ENCODE assay signal across 16 cellular contexts in genomic region chr4:17029964-17030363, GRCh38.
"Had no signal": no experiment of that assay in that cellular context is flagged by ENCODE, and none has a peak within 500 bp of the region (broad histone marks: within the 10 kb centered on the region; RNA-seq: fewer than 3 reads in every experiment).

No MANE protein-coding gene starts in this region.

- H3K4me1 Mint-ChIP-seq: activated naive CD4-positive, alpha-beta T cell treated with anti-CD3 and anti-CD28 coated beads, Interleukin-2, amount 50 U/mL, for 24 hours; naive B cell; stimulated activated naive B cell treated with anti-CD40 and anti-IgM and Interleukin-4, amounts not matched to agents 10 μg/mL and 1 μg/mL and 100 μg/mL, for 72 hours had no signal

- H3K9me3 ChIP-seq: body of pancreas, gastroesophageal sphincter, neutrophil, right lobe of liver, spleen, transverse colon had no signal

- H3K4me3 ChIP-seq: body of pancreas, gastroesophageal sphincter, right lobe of liver, spleen, transverse colon had no signal

- H3K4me1 ChIP-seq: body of pancreas, right lobe of liver, spleen, transverse colon had no signal

- H3K36me3 Mint-ChIP-seq: activated naive CD4-positive, alpha-beta T cell treated with anti-CD3 and anti-CD28 coated beads, Interleukin-2, amount 50 U/mL, for 24 hours; naive B cell; stimulated activated naive B cell treated with anti-CD40 and anti-IgM and Interleukin-4, amounts not matched to agents 10 μg/mL and 1 μg/mL and 100 μg/mL, for 72 hours had no signal

- H3K36me3 ChIP-seq: gastroesophageal sphincter, neutrophil, right lobe of liver, spleen, transverse colon had no signal

- ATAC-seq: activated CD4-positive, CD25-positive, alpha-beta regulatory T cell treated with anti-CD3 and anti-CD28 coated beads, Interleukin-2, amount 50 U/mL, for 24 hours; body of pancreas; stimulated activated naive B cell treated with anti-CD40 and anti-IgM and Interleukin-4, amounts not matched to agents 10 μg/mL and 1 μg/mL and 100 μg/mL, for 72 hours had no signal

- H3K9me3 Mint-ChIP-seq: activated naive CD4-positive, alpha-beta T cell treated with anti-CD3 and anti-CD28 coated beads, Interleukin-2, amount 50 U/mL, for 24 hours; dendritic cell treated with granulocyte-macrophage colony-stimulating factor and Interleukin-4, amounts not matched to agents 40 ng/mL and 50 ng/mL, for 4 days had no signal

- H3K27ac Mint-ChIP-seq: activated naive CD4-positive, alpha-beta T cell treated with anti-CD3 and anti-CD28 coated beads, Interleukin-2, amount 50 U/mL, for 24 hours; dendritic cell treated with granulocyte-macrophage colony-stimulating factor and Interleukin-4, amounts not matched to agents 40 ng/mL and 50 ng/mL, for 4 days; naive B cell; progenitor cell of endocrine pancreas; stimulated activated naive B cell treated with anti-CD40 and anti-IgM and Interleukin-4, amounts not matched to agents 10 μg/mL and 1 μg/mL and 100 μg/mL, for 72 hours had no signal

- H3K27me3 Mint-ChIP-seq: dendritic cell treated with granulocyte-macrophage colony-stimulating factor and Interleukin-4, amounts not matched to agents 40 ng/mL and 50 ng/mL, for 4 days; progenitor cell of endocrine pancreas; stimulated activated naive B cell treated with anti-CD40 and anti-IgM and Interleukin-4, amounts not matched to agents 10 μg/mL and 1 μg/mL and 100 μg/mL, for 72 hours had no signal

- H3K27ac ChIP-seq: body of pancreas, gastroesophageal sphincter, neutrophil, right lobe of liver, spleen, transverse colon had no signal

- DNase-seq: activated T-cell treated with anti-CD3 and anti-CD28 coated beads, Interleukin-2, amount 50 U/mL, for 1 hour; body of pancreas; kidney; midbrain; naive B cell; right lobe of liver; spleen; stimulated activated CD4-positive, alpha-beta T cell treated with anti-CD3 and anti-CD28 coated beads, Interleukin-2, amount 100 ng/mL, for 24 hours; stimulated activated naive B cell treated with anti-CD40 and anti-IgM and Interleukin-4, amounts not matched to agents 10 μg/mL and 1 μg/mL and 100 μg/mL, for 72 hours; transverse colon had no signal

- H3K4me3 Mint-ChIP-seq: activated naive CD4-positive, alpha-beta T cell treated with anti-CD3 and anti-CD28 coated beads, Interleukin-2, amount 50 U/mL, for 24 hours; dendritic cell treated with granulocyte-macrophage colony-stimulating factor and Interleukin-4, amounts not matched to agents 40 ng/mL and 50 ng/mL, for 4 days; naive B cell; stimulated activated naive B cell treated with anti-CD40 and anti-IgM and Interleukin-4, amounts not matched to agents 10 μg/mL and 1 μg/mL and 100 μg/mL, for 72 hours had no signal

- H3K27me3 ChIP-seq: body of pancreas, gastroesophageal sphincter, neutrophil, right lobe of liver, spleen, transverse colon had no signal
